ENCODE assay signal across 11 cellular contexts in the genomic region with DNA sequence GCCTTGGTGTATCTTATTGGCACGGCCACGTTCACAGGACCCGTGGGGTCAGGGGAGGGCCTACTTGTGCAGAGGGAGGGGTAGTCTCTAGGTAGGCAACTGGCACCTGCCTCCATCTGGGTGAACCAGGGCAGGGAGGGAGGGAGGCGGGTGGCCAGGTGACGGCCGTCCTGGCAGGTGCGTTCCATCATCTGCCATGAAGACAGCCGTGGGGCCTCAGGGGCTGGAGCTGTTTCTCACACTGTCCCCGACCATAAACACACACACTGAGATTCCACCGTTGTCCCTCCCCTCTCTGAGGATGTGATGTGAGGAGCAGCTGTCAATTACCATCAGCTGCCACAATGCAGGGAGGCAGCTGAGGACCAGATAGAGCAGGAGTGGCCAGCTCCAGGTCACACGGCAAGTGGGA. TPM values are rescaled to one million over a fixed set of nuclear protein-coding genes. Genes with fewer than 3 reads are reported as not detected.
DNase-seq lines count a peak whose midpoint lies in the region; ATAC-seq lines count a peak whose summit lies in the region.
"Had no signal": no experiment of that assay in that cellular context is flagged by ENCODE, and none has a peak within 500 bp of the region (broad histone marks: within the 10 kb centered on the region; RNA-seq: fewer than 3 reads in every experiment).

No MANE protein-coding gene starts in this region.

- peaks cover 98% of the 10 kb centered on the region for H3K79me2 ChIP-seq in mesendoderm (ENCODE audit: control insufficient read depth, insufficient read depth, low read length)

- H3K9ac ChIP-seq in mesendoderm (ENCODE audit: low read length): no peak overlapping the region

- no peak overlapping the region for H3K4me2 ChIP-seq in mesendoderm (ENCODE audit: low read length)

- peak overlapping the region; percentile 47 for H3K56ac ChIP-seq in mesendoderm (ENCODE audit: low read length)

- H3K27me3 ChIP-seq in mesendoderm (ENCODE audit: insufficient read depth, low read length, poor library complexity) (no peaks in the 10 kb centered on the region), thymus (ENCODE audit: control insufficient read depth, insufficient read depth) (no peaks in the 10 kb centered on the region)

- ATAC-seq in activated T-helper 17 cell treated with anti-CD3 and anti-CD28 coated beads, Interleukin-2, amount 50 U/mL, for 72 hours (replicated peaks): no peak
- no peak for ATAC-seq in GM18520 (IDR thresholded peaks at IDR 0.05; ENCODE audit: unreplicated experiment)

- H3K23ac ChIP-seq in mesendoderm (ENCODE audit: low read length): peak overlapping the region; percentile 9

- no peaks in the 10 kb centered on the region for H3K9me3 ChIP-seq in thymus (ENCODE audit: control insufficient read depth)

- no peak overlapping the region for H4K5ac ChIP-seq in mesendoderm (ENCODE audit: low read length)

- H3K9me3 Mint-ChIP-seq in activated T-helper 17 cell treated with anti-CD3 and anti-CD28 coated beads, Interleukin-2, amount 50 U/mL, for 72 hours: no peaks in the 10 kb centered on the region
- H3K9me3 Mint-ChIP-seq: activated naive CD4-positive, alpha-beta T cell treated with anti-CD3 and anti-CD28 coated beads, Interleukin-2, amount 50 U/mL, for 24 hours had no signal

- H3K4me3 ChIP-seq in mesendoderm (ENCODE audit: low read length): no peak overlapping the region
- no peak overlapping the region for H3K4me3 ChIP-seq in thymus (ENCODE audit: low read length)

- no peaks in the 10 kb centered on the region for H3K27me3 Mint-ChIP-seq in activated T-helper 17 cell treated with anti-CD3 and anti-CD28 coated beads, Interleukin-2, amount 50 U/mL, for 72 hours
- H3K27me3 Mint-ChIP-seq: activated naive CD4-positive, alpha-beta T cell treated with anti-CD3 and anti-CD28 coated beads, Interleukin-2, amount 50 U/mL, for 24 hours had no signal

- H3K27ac Mint-ChIP-seq in activated T-helper 17 cell treated with anti-CD3 and anti-CD28 coated beads, Interleukin-2, amount 50 U/mL, for 72 hours: peak overlapping the region; percentile 73
- H3K27ac Mint-ChIP-seq: activated naive CD4-positive, alpha-beta T cell treated with anti-CD3 and anti-CD28 coated beads, Interleukin-2, amount 50 U/mL, for 24 hours had no signal

- no peaks in the 10 kb centered on the region for H3K36me3 ChIP-seq in mesendoderm (ENCODE audit: control insufficient read depth, insufficient read depth, low read length)
- H3K36me3 ChIP-seq in thymus (ENCODE audit: control insufficient read depth, insufficient read depth): no peaks in the 10 kb centered on the region

- peaks cover 74% of the 10 kb centered on the region for H3K79me1 ChIP-seq in mesendoderm (ENCODE audit: low read length)

- H3K4ac ChIP-seq in mesendoderm (ENCODE audit: low read depth, low read length): no peak overlapping the region

- no peak overlapping the region for H2BK15ac ChIP-seq in mesendoderm (replicated peaks; ENCODE audit: low read depth)

- WGBS in mesendoderm (ENCODE audit: extremely low coverage, insufficient coverage, low lambda C conversion rate): no CpG with 5 or more reads among the region's 11 CpGs
- 60% methylated on average over 11 of the region's 11 CpGs for WGBS in thymus

- H3K27ac ChIP-seq in mesendoderm (ENCODE audit: low read depth, low read length) (no peak overlapping the region), thymus (ENCODE audit: low read depth) (peak overlapping the region; percentile 44)

- peaks cover 8% of the 10 kb centered on the region for H3K4me1 ChIP-seq in mesendoderm (ENCODE audit: control insufficient read depth, low read depth, low read length)
- H3K4me1 ChIP-seq in thymus (ENCODE audit: control insufficient read depth, insufficient read depth, low read length): peaks cover 46% of the 10 kb centered on the region

- no peak overlapping the region for H2BK5ac ChIP-seq in mesendoderm (ENCODE audit: low read length)

- peak; percentile 44 to 85 (median 70) for DNase-seq in NCI-H1417 (lab: John Stamatoyannopoulos, UW)
- no peak for DNase-seq in NCI-H1417 treated with DMSO at 0.1 percent for 48 hours (lab: John Stamatoyannopoulos, UW)
- no peak for DNase-seq in mesendoderm
- no peak for DNase-seq in NCI-H2029 (lab: John Stamatoyannopoulos, UW)
- no peak for DNase-seq in NOMO-1 treated with DMSO at 0.1 percent for 48 hours (lab: John Stamatoyannopoulos, UW; ENCODE audit: unreplicated experiment)
- DNase-seq: 8988T; stimulated activated naive CD4-positive, alpha-beta T cell had no signal

- H2AK5ac ChIP-seq in mesendoderm (ENCODE audit: low read length): no peak overlapping the region

- H2BK120ac ChIP-seq in mesendoderm (ENCODE audit: low read depth, low read length): no peak overlapping the region

- peaks cover 40% of the 10 kb centered on the region for H3K4me1 Mint-ChIP-seq in activated T-helper 17 cell treated with anti-CD3 and anti-CD28 coated beads, Interleukin-2, amount 50 U/mL, for 72 hours

- no peak overlapping the region for H3K4me3 Mint-ChIP-seq in activated T-helper 17 cell treated with anti-CD3 and anti-CD28 coated beads, Interleukin-2, amount 50 U/mL, for 72 hours
- H3K4me3 Mint-ChIP-seq: activated naive CD4-positive, alpha-beta T cell treated with anti-CD3 and anti-CD28 coated beads, Interleukin-2, amount 50 U/mL, for 24 hours had no signal

- H3K36me3 Mint-ChIP-seq in activated T-helper 17 cell treated with anti-CD3 and anti-CD28 coated beads, Interleukin-2, amount 50 U/mL, for 72 hours (ENCODE audit: low read depth): no peaks in the 10 kb centered on the region
- H3K36me3 Mint-ChIP-seq: activated naive CD4-positive, alpha-beta T cell treated with anti-CD3 and anti-CD28 coated beads, Interleukin-2, amount 50 U/mL, for 24 hours had no signal

- H3K18ac ChIP-seq in mesendoderm (ENCODE audit: low read length): no peak overlapping the region

- H4K8ac ChIP-seq in mesendoderm (ENCODE audit: low read depth, low read length): no peak overlapping the region

RNA-seq across cellular contexts. Expression of gene ZMIZ1, which starts 32.8 kb away (rescaled TPM):
- total RNA-seq in activated T-helper 17 cell treated with anti-CD3 and anti-CD28 coated beads, Interleukin-2, amount 50 U/mL, for 72 hours: 10 to 100 TPM; 32.9 to 82.6 TPM
- 23.7 TPM for polyA plus RNA-seq in mesendoderm (2013, experiment 1 of 2)
- 23.1 TPM for polyA plus RNA-seq in mesendoderm (2013, experiment 2 of 2)
- 14.2 TPM for polyA plus RNA-seq in thymus

Comparison
In these comparisons a context has a peak if more than half of its experiments do, and no peak if none do; other contexts are left out.
1. DNase-seq: peak in NCI-H1417 (3 of 3); none in NCI-H1417 treated with DMSO at 0.1 percent for 48 hours (single experiment), mesendoderm (single experiment), NCI-H2029 (single experiment) and NOMO-1 treated with DMSO at 0.1 percent for 48 hours (single experiment).